In the genomic region with DNA sequence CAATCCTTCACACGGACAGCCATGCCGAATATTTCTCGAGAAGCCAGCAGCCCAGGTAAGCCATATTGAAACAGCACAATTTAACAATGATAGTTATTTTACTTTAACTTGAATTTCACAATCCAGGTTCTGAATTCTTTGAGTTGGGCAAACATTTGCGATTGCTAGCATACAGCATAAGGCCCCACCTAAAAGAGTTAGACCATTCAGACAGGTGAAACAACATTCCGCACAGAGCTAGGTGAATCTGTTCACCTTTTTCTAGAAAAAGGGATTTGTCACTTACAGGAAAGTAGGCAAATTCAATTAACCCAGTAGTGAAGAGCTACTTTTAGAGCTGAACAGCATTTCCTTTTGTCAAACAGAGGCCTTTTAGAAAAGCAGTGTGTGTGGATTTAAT, we compare ENCODE assay signal across 27 cellular contexts. TPM values are rescaled to one million over a fixed set of nuclear protein-coding genes. Genes with fewer than 3 reads are reported as not detected.
DNase-seq lines count a peak whose midpoint lies in the region; ATAC-seq, FAIRE-seq and TF ChIP-seq lines count a peak whose summit lies in the region.
"Had no signal": no experiment of that assay in that cellular context is flagged by ENCODE, and none has a peak within 500 bp of the region (broad histone marks: within the 10 kb centered on the region; RNA-seq: fewer than 3 reads in every experiment).

No MANE protein-coding gene starts in this region.

- TF ChIP-seq POLR2A in HepG2 (IDR thresholded peaks at IDR 0.05; ENCODE audit: insufficient read depth in 1 of 2, low read depth in 2 of 2, low read length in 2 of 2) (no peak), right lobe of liver (IDR thresholded peaks at IDR 0.05) (no peak)

- H3K27ac ChIP-seq in HepG2 (ENCODE audit: extremely low read length, insufficient read depth, low read length) = no peak overlapping the region
- H3K27ac ChIP-seq in right lobe of liver = no peak overlapping the region
- H3K27ac ChIP-seq in lower lobe of right lung = peak overlapping the region; percentile 59
- peak overlapping the region; percentile 97 for H3K27ac ChIP-seq in smooth muscle cell (ENCODE audit: low read depth)
- H3K27ac ChIP-seq: neural progenitor cell, prostate gland, SK-N-MC had no signal

- in situ Hi-C loops in HepG2 (cut with HindIII; ENCODE audit: extremely low pct_ligation_motif_present, low pct_unique_long_range_greater_than_20kb) = no loop called here

- peaks cover 92% of the 10 kb centered on the region for H3K4me1 ChIP-seq in HepG2 (ENCODE audit: insufficient read depth, low read length)
- H3K4me1 ChIP-seq in right lobe of liver = peaks cover 0 to 27% (median 9%) of the 10 kb centered on the region in 4 donors
- peaks cover 67% of the 10 kb centered on the region for H3K4me1 ChIP-seq in lower lobe of right lung
- H3K4me1 ChIP-seq in smooth muscle cell (ENCODE audit: low read depth) = peaks cover 32% of the 10 kb centered on the region

- POLR2A ChIA-PET in HepG2 (lab: Yijun Ruan, JAX) = interaction anchor here (1.3 kb wide), 1 partner anchor 35 kb away, joined by 3 read pairs; no protein-coding TSS in a partner anchor
- POLR2A ChIA-PET in T-cell (lab: Charles Lee) = no interaction called here

- no peak overlapping the region for H3K4me3 Mint-ChIP-seq in T-cell
- H3K4me3 Mint-ChIP-seq: activated CD4-positive, alpha-beta T cell treated with anti-CD3 and anti-CD28 coated beads, Interleukin-2, amount 10 ng/mL, durations not matched to agents 24 days and 14 days; neural progenitor cell; stimulated activated naive B cell treated with anti-CD40 and anti-IgM and Interleukin-4, amounts not matched to agents 10 μg/mL and 1 μg/mL and 100 μg/mL, for 72 hours had no signal

- H4K20me1 ChIP-seq in HepG2 (ENCODE audit: insufficient read depth, low read length) (no peaks in the 10 kb centered on the region; the same call in 1 of the 2 replicates), smooth muscle cell (ENCODE audit: low read depth) (peaks cover 90% of the 10 kb centered on the region)

- FAIRE-seq in HepG2 (lab: Jason Lieb, UNC) = no peak
- FAIRE-seq: A204.1, GM18507, H1, keratinocyte had no signal

- H3K27me3 Mint-ChIP-seq in T-cell = no peaks in the 10 kb centered on the region
- H3K27me3 Mint-ChIP-seq: activated CD4-positive, alpha-beta T cell treated with anti-CD3 and anti-CD28 coated beads, Interleukin-2, amount 10 ng/mL, durations not matched to agents 24 days and 14 days; stimulated activated naive B cell treated with anti-CD40 and anti-IgM and Interleukin-4, amounts not matched to agents 10 μg/mL and 1 μg/mL and 100 μg/mL, for 72 hours had no signal

- H3K4me1 Mint-ChIP-seq in T-cell = peaks cover 0 to 12% (median 5%) of the 10 kb centered on the region in 3 donors

- H3K9me3 Mint-ChIP-seq in T-cell = no peaks in the 10 kb centered on the region
- H3K9me3 Mint-ChIP-seq: activated CD4-positive, alpha-beta T cell treated with anti-CD3 and anti-CD28 coated beads, Interleukin-2, amount 10 ng/mL, durations not matched to agents 24 days and 14 days; neural progenitor cell; stimulated activated naive B cell treated with anti-CD40 and anti-IgM and Interleukin-4, amounts not matched to agents 10 μg/mL and 1 μg/mL and 100 μg/mL, for 72 hours had no signal

- H3K36me3 ChIP-seq in HepG2 (replicated peaks in 1 of 2; ENCODE audit: control insufficient read depth in 1 of 2, insufficient read depth in 2 of 2, low read length in 2 of 2) (peaks cover 19 to 45% of the 10 kb centered on the region in 2 experiments), right lobe of liver (peaks cover 0 to 3% (median 0%) of the 10 kb centered on the region in 4 donors), lower lobe of right lung (no peaks in the 10 kb centered on the region), smooth muscle cell (ENCODE audit: low read depth) (no peaks in the 10 kb centered on the region)
- H3K36me3 ChIP-seq: BE2C, neural progenitor cell, prostate gland had no signal

- H3K4me3 ChIP-seq in HepG2 (replicated peaks in 1 of 3; ENCODE audit: insufficient read depth in 1 of 3, low read depth in 2 of 3, low read length in 3 of 3) (no peak overlapping the region), right lobe of liver (no peak overlapping the region), lower lobe of right lung (no peak overlapping the region), smooth muscle cell (no peak overlapping the region)
- H3K4me3 ChIP-seq: neural progenitor cell, prostate gland, SK-N-MC had no signal

- no peak for DNase-seq in HepG2 (ENCODE audit: low spot score)
- DNase-seq in right lobe of liver = no peak
- no peak for DNase-seq in lower lobe of right lung
- DNase-seq in smooth muscle cell (lab: John Stamatoyannopoulos, UW; ENCODE audit: unreplicated experiment) = no peak
- no peak for DNase-seq in T-helper 9 cell
- DNase-seq in stimulated activated CD4-positive, alpha-beta T cell treated with anti-CD3 and anti-CD28 coated beads, Interleukin-2, amount 100 ng/mL, for 48 hours = no peak
- no peak for DNase-seq in T-cell
- DNase-seq: activated CD4-positive, alpha-beta T cell treated with anti-CD3 and anti-CD28 coated beads, Interleukin-2, amount 10 ng/mL, durations not matched to agents 24 days and 14 days; activated naive CD4-positive, alpha-beta T cell; activated T-cell treated with anti-CD3 and anti-CD28 coated beads, Interleukin-2, amount 50 U/mL, for 48 hours; BE2C; cortex of kidney; GDM1; KG1; NCI-H146; NCI-H526 treated with DMSO at 0.1 percent for 48 hours; RPMI8226; stimulated activated CD4-positive, alpha-beta T cell treated with anti-CD3 and anti-CD28 coated beads, Interleukin-4, amount 100 ng/mL, for 1 hour; stimulated activated naive B cell treated with anti-CD40 and anti-IgM and Interleukin-4, amounts not matched to agents 10 μg/mL and 1 μg/mL and 100 μg/mL, for 72 hours had no signal

- peaks cover 36% of the 10 kb centered on the region for H3K36me3 Mint-ChIP-seq in T-cell

- no TSS peak for BruUV-seq in HepG2 (replicated peaks; lab: Mats Ljungman, UMichigan)

- H3K27ac Mint-ChIP-seq in T-cell = no peak overlapping the region
- H3K27ac Mint-ChIP-seq: activated CD4-positive, alpha-beta T cell treated with anti-CD3 and anti-CD28 coated beads, Interleukin-2, amount 10 ng/mL, durations not matched to agents 24 days and 14 days; stimulated activated naive B cell treated with anti-CD40 and anti-IgM and Interleukin-4, amounts not matched to agents 10 μg/mL and 1 μg/mL and 100 μg/mL, for 72 hours had no signal

- no peak for TF ChIP-seq EP300 in HepG2 (IDR thresholded peaks at IDR 0.05; ENCODE audit: low read depth in 2 of 2, low read length in 2 of 2)
- TF ChIP-seq EP300 in HepG2 (CRISPR knock-in tag; IDR thresholded peaks at IDR 0.05; ENCODE audit: borderline replicate concordance) = no peak

- H3K9ac ChIP-seq in HepG2 (ENCODE audit: insufficient read depth, low read depth, low read length) = no peak overlapping the region
- no peak overlapping the region for H3K9ac ChIP-seq in smooth muscle cell (ENCODE audit: low read depth)
- H3K9ac ChIP-seq: neural progenitor cell had no signal

- no peak overlapping the region for H2AFZ ChIP-seq in HepG2 (ENCODE audit: low read length)
- H2AFZ ChIP-seq in smooth muscle cell (ENCODE audit: low read depth) = no peak overlapping the region
- H2AFZ ChIP-seq: neural progenitor cell had no signal

- no peaks in the 10 kb centered on the region for H3K27me3 ChIP-seq in HepG2 (ENCODE audit: control insufficient read depth in 1 of 2, insufficient read depth in 2 of 2, low read length in 2 of 2)
- no peaks in the 10 kb centered on the region for H3K27me3 ChIP-seq in right lobe of liver
- no peaks in the 10 kb centered on the region for H3K27me3 ChIP-seq in lower lobe of right lung (ENCODE audit: low read depth)
- H3K27me3 ChIP-seq in smooth muscle cell (ENCODE audit: low read depth) = no peaks in the 10 kb centered on the region
- H3K27me3 ChIP-seq: BE2C, neural progenitor cell had no signal

- intact Hi-C loops in HepG2 (cut with micrococcal nuclease; ENCODE audit: unreplicated experiment) (no loop called here), right lobe of liver (cut with DNase I) (no loop called here), lower lobe of right lung (cut with DNase I) (no loop called here)

- CTCF ChIA-PET in HepG2 (lab: Yijun Ruan, JAX; ENCODE audit: low intra/inter-chr PET ratio, low total read pairs) (no interaction called here), T-cell (lab: Charles Lee) (no interaction called here)

- H3K9me3 ChIP-seq in HepG2 (ENCODE audit: low read length) (no peaks in the 10 kb centered on the region), right lobe of liver (no peaks in the 10 kb centered on the region), lower lobe of right lung (no peaks in the 10 kb centered on the region), smooth muscle cell (replicated peaks; ENCODE audit: low read depth) (no peaks in the 10 kb centered on the region)
- H3K9me3 ChIP-seq: BE2C, prostate gland had no signal

- TF ChIP-seq RAD21 in HepG2 (CRISPR knock-in tag; IDR thresholded peaks at IDR 0.05) = no peak

- ATAC-seq in HepG2 (no peak), right lobe of liver (no peak), lower lobe of right lung (peak in 1 of 2 donors; percentile 9), GM18907 (IDR thresholded peaks at IDR 0.05; ENCODE audit: unreplicated experiment) (no peak), T-cell (replicated peaks in 1 of 4) (no peak)
- ATAC-seq: stimulated activated naive B cell treated with anti-CD40 and anti-IgM and Interleukin-4, amounts not matched to agents 10 μg/mL and 1 μg/mL and 100 μg/mL, for 72 hours had no signal

- H3K4me2 ChIP-seq in HepG2 (ENCODE audit: low read depth, low read length) (no peak overlapping the region), smooth muscle cell (no peak overlapping the region)
- H3K4me2 ChIP-seq: neural progenitor cell had no signal

- H3F3A ChIP-seq in smooth muscle cell (ENCODE audit: low read depth) = peaks cover 21% of the 10 kb centered on the region

- no peak for TF ChIP-seq CTCF in HepG2 (CRISPR knock-in tag; IDR thresholded peaks at IDR 0.05)
- no peak for TF ChIP-seq CTCF in right lobe of liver (IDR thresholded peaks at IDR 0.05)
- TF ChIP-seq CTCF in lower lobe of right lung (IDR thresholded peaks at IDR 0.05) = no peak
- TF ChIP-seq CTCF in smooth muscle cell (IDR thresholded peaks at IDR 0.05; ENCODE audit: borderline replicate concordance, insufficient read depth, poor library complexity, severe bottlenecking) = no peak

- H3K79me2 ChIP-seq in HepG2 (ENCODE audit: insufficient read depth, low read length) = peaks cover 95% of the 10 kb centered on the region
- peaks cover 81% of the 10 kb centered on the region for H3K79me2 ChIP-seq in smooth muscle cell (ENCODE audit: low read depth)

- 96% methylated on average over 5 of the region's 5 CpGs for WGBS in HepG2 (ENCODE audit: low lambda C conversion rate)
- WGBS in right lobe of liver (ENCODE audit: insufficient coverage, low coverage, low lambda C conversion rate, missing lambda C conversion rate) = 81% methylated on average over 5 of the region's 5 CpGs
- 80% methylated on average over 5 of the region's 5 CpGs for WGBS in smooth muscle cell (ENCODE audit: low lambda C conversion rate)

RNA-seq across cellular contexts. Expression of gene CREB3L2, which starts 45.3 kb away (rescaled TPM):
- 22.1 and 26.6 TPM in 2 replicates for total RNA-seq in HepG2 (2016; rRNA removed; fragmentation: Illumina TruSeq; extraction: Trizol)
- 6.5 and 8.8 TPM in 2 replicates for total RNA-seq in HepG2 (2016; cell fraction: cytosol; rRNA removed; fragmentation: Illumina TruSeq; extraction: Trizol; ENCODE audit: low read depth)
- total RNA-seq in HepG2 (2016; cell fraction: insoluble cytoplasmic fraction; rRNA removed; fragmentation: Illumina TruSeq; extraction: Trizol) = 21.4 and 26.4 TPM in 2 replicates
- total RNA-seq in HepG2 (2016; cell fraction: membrane; rRNA removed; fragmentation: Illumina TruSeq; extraction: Trizol) = 14.1 and 14.5 TPM in 2 replicates
- total RNA-seq in HepG2 (2016; cell fraction: nucleus; rRNA removed; fragmentation: Illumina TruSeq; extraction: Trizol) = 53.5 and 54.7 TPM in 2 replicates
- polyA plus RNA-seq in HepG2 (2011; rRNA removed) = 39.0 and 41.1 TPM in 2 replicates
- polyA plus RNA-seq in HepG2 (2011; cell fraction: cytosol; rRNA removed) = 26.0 and 30.9 TPM in 2 replicates
- 36.5 and 47.2 TPM in 2 replicates for polyA plus RNA-seq in HepG2 (2011; cell fraction: nucleus; rRNA removed)
- polyA plus RNA-seq in HepG2 (2012) = 22.8 and 35.4 TPM in 2 replicates
- 2.4 and 2.7 TPM in 2 replicates for polyA plus RNA-seq in HepG2 (2016; cell fraction: cytosol; fragmentation: Illumina TruSeq; extraction: Trizol; ENCODE audit: low read depth)
- polyA plus RNA-seq in HepG2 (2016; cell fraction: insoluble cytoplasmic fraction; fragmentation: Illumina TruSeq; extraction: Trizol; ENCODE audit: low read depth) = 31.2 and 35.1 TPM in 2 replicates
- 5.9 and 6.4 TPM in 2 replicates for polyA plus RNA-seq in HepG2 (2016; cell fraction: membrane; fragmentation: Illumina TruSeq; extraction: Trizol; ENCODE audit: low read depth)
- 43.3 and 43.6 TPM in 2 replicates for polyA plus RNA-seq in HepG2 (2016; cell fraction: nucleus; fragmentation: Illumina TruSeq; extraction: Trizol; ENCODE audit: insufficient read depth, low read depth)
- 32.8 and 173 TPM in 2 replicates for polyA minus RNA-seq in HepG2 (2011; rRNA and poly(A)+ RNA removed; ENCODE audit: low replicate concordance)
- 58.1 and 61.3 TPM in 2 replicates for polyA minus RNA-seq in HepG2 (2011; cell fraction: cytosol; rRNA and poly(A)+ RNA removed)
- 95.2 and 100 TPM in 2 replicates for polyA minus RNA-seq in HepG2 (2011; cell fraction: nucleus; rRNA and poly(A)+ RNA removed)
- 10 to 100 TPM; 11.5 to 29.9 (median 18.2) TPM for total RNA-seq in right lobe of liver
- 48.9 TPM for total RNA-seq in lower lobe of right lung
- total RNA-seq in smooth muscle cell = 46.4 and 69.1 TPM in 2 replicates
- polyA plus RNA-seq in smooth muscle cell = 27.4 and 37.6 TPM in 2 replicates
- 10 to 100 TPM; 21.1 to 40.8 (median 28.9) TPM for total RNA-seq in T-cell

Comparison
In these comparisons a context has a peak if more than half of its experiments do, and no peak if none do; other contexts are left out.
1. H3K27ac ChIP-seq: peak in lower lobe of right lung (single experiment) and smooth muscle cell (single experiment); none in HepG2 (single experiment) and right lobe of liver (0 of 3).